In the genomic region with DNA sequence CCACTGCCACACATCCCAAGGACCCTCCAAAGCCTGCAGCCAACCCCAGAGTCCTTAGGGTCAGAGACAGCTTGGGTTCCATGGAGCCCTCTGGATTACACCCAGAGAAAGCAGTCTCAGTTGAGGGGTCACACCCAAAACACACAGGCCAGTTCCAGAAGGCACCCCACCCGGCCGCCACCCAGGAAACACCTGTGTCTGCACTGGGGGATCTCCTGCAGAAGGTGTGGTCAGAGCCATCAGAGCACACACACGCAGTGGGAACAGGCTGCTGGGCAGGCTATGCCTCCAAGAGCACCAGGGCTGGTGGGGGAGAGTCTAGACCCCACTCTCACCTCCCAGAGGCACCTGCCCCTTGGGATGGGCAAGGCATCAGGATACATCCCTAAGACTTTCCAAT, we compare ENCODE assay signal across 1 cellular context.
TF ChIP-seq lines count a peak whose summit lies in the region.

No MANE protein-coding gene starts in this region.

TF ChIP-seq in H1, 55 proteins besides CTCF, POLR2A, EP300 and RAD21:
- TF ChIP-seq POU5F1 (IDR thresholded peaks at IDR 0.05; ENCODE audit: low read depth, low read length) (no peak), PHF8 (conservative IDR thresholded peaks at IDR 0.05; ENCODE audit: low read depth, low read length) (no peak), TBP (IDR thresholded peaks at IDR 0.05; ENCODE audit: low read depth, low read length) (no peak), JUN (IDR thresholded peaks at IDR 0.05; ENCODE audit: low read depth, low read length) (no peak), RFX5 (IDR thresholded peaks at IDR 0.05; ENCODE audit: borderline replicate concordance, low read depth, low read length) (no peak), GABPA (IDR thresholded peaks at IDR 0.05; ENCODE audit: borderline replicate concordance, insufficient read depth, low read length) (no peak), FOSL1 (IDR thresholded peaks at IDR 0.05; ENCODE audit: insufficient read depth, low read depth, low read length) (no peak), MAFK (IDR thresholded peaks at IDR 0.05; ENCODE audit: low read depth, low read length) (no peak), BCL11A (IDR thresholded peaks at IDR 0.05; ENCODE audit: low read depth in 2 of 2, low read length in 2 of 2) (no peak), JUND (IDR thresholded peaks at IDR 0.05; ENCODE audit: low read length) (no peak), CBX8 (IDR thresholded peaks at IDR 0.05; ENCODE audit: borderline replicate concordance, low read depth, low read length) (no peak), YY1 (IDR thresholded peaks at IDR 0.05; ENCODE audit: low read depth, low read length) (no peak)
- TF ChIP-seq, protein P1, sequence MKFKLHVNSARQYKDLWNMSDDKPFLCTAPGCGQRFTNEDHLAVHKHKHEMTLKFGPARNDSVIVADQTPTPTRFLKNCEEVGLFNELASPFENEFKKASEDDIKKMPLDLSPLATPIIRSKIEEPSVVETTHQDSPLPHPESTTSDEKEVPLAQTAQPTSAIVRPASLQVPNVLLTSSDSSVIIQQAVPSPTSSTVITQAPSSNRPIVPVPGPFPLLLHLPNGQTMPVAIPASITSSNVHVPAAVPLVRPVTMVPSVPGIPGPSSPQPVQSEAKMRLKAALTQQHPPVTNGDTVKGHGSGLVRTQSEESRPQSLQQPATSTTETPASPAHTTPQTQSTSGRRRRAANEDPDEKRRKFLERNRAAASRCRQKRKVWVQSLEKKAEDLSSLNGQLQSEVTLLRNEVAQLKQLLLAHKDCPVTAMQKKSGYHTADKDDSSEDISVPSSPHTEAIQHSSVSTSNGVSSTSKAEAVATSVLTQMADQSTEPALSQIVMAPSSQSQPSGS (IDR thresholded peaks at IDR 0.05; ENCODE audit: low read length): no peak
